Comparison of ENCODE assay signal across 9 cellular contexts in the genomic region with DNA sequence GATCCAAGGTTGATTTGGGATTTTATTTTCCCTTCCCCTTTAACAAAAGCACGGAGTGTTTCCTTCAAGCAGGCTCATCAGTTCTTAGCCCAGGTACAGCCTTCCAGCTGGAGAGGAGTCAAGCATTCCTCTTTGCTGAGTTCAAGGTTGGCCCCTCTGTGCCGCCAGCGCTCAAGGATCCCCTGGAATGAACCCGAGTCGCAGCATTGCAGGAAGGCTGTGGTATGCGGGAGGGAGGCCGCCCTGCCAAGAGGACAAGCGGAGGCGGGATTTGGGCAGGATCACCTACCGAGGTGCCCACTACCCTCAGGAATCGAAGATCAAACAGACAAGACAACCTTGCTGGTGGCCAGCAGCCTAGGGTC. TPM values are rescaled to one million over a fixed set of nuclear protein-coding genes. Genes with fewer than 3 reads are reported as not detected.
DNase-seq lines count a peak whose midpoint lies in the region; ATAC-seq and TF ChIP-seq lines count a peak whose summit lies in the region.
"Had no signal": no experiment of that assay in that cellular context is flagged by ENCODE, and none has a peak within 500 bp of the region (broad histone marks: within the 10 kb centered on the region; RNA-seq: fewer than 3 reads in every experiment).

No MANE protein-coding gene starts in this region.

- CTCF ChIA-PET in SK-N-SH (lab: Yijun Ruan, JAX): interaction anchor here (1.0 kb wide), 1 partner anchor 18 kb away, joined by 3 read pairs; no protein-coding TSS in a partner anchor

- TF ChIP-seq POLR2A in vagina (IDR thresholded peaks at IDR 0.05): no peak

- no peak for DNase-seq in SK-N-SH
- DNase-seq in fibroblast of pulmonary artery (ENCODE audit: low read depth): peak; percentile 73
- DNase-seq in omental fat pad (ENCODE audit: low spot score): no peak
- DNase-seq in vagina (ENCODE audit: extremely low spot score in 2 of 2): peak in 1 of 2 donors; percentile 94
- DNase-seq in activated effector memory CD4-positive, alpha-beta T cell treated with Interleukin-2 at 50 U/mL for 16 hours: no peak
- DNase-seq: activated CD4-positive, alpha-beta T cell treated with anti-CD3 and anti-CD28 coated beads, Interleukin-2, amount 50 U/mL, for 1 hour; activated naive CD8-positive, alpha-beta T cell treated with anti-CD3 and anti-CD28 coated beads, Interleukin-2, amount 50 U/mL, for 24 hours had no signal

- H3K36me3 ChIP-seq in SK-N-SH (replicated peaks in 1 of 2; ENCODE audit: control insufficient read depth in 1 of 2, insufficient read depth in 2 of 2, low read length in 1 of 2) (no peaks in the 10 kb centered on the region), vagina (no peaks in the 10 kb centered on the region)

- no peaks in the 10 kb centered on the region for H4K20me1 ChIP-seq in SK-N-SH (ENCODE audit: insufficient read depth)

- H3K9me2 ChIP-seq in SK-N-SH: no peaks in the 10 kb centered on the region

- TF ChIP-seq RAD21 in SK-N-SH (IDR thresholded peaks at IDR 0.05; ENCODE audit: low read length): no peak

- 69% methylated on average over 6 of the region's 11 CpGs for WGBS in SK-N-SH (ENCODE audit: low lambda C conversion rate)

- H3K27me3 ChIP-seq in SK-N-SH (ENCODE audit: insufficient read depth) (no peaks in the 10 kb centered on the region), vagina (no peaks in the 10 kb centered on the region)

- no peak for TF ChIP-seq EP300 in SK-N-SH (IDR thresholded peaks at IDR 0.05; ENCODE audit: borderline replicate concordance in 1 of 2, low read depth in 1 of 2, low read length in 1 of 2)

- TF ChIP-seq CTCF in SK-N-SH (IDR thresholded peaks at IDR 0.05) (no peak), fibroblast of pulmonary artery (IDR thresholded peaks at IDR 0.05; ENCODE audit: low read length, missing control alignments) (no peak), omental fat pad (IDR thresholded peaks at IDR 0.05) (no peak), vagina (IDR thresholded peaks at IDR 0.05) (no peak)

- no peak overlapping the region for H2AFZ ChIP-seq in SK-N-SH (ENCODE audit: low read depth)

- no peaks in the 10 kb centered on the region for H3F3A ChIP-seq in SK-N-SH (replicated peaks; ENCODE audit: insufficient read depth)

- H3K4me2 ChIP-seq in SK-N-SH: no peak overlapping the region

- POLR2A ChIA-PET in SK-N-SH (lab: Yijun Ruan, JAX): no interaction called here

- intact Hi-C loops in vagina (cut with DNase I): no loop called here

- H3K4me3 ChIP-seq in SK-N-SH (ENCODE audit: low read depth in 2 of 2, low read length in 1 of 2) (no peak overlapping the region), fibroblast of pulmonary artery (replicated peaks; ENCODE audit: low read depth, low read length) (no peak overlapping the region), vagina (no peak overlapping the region)

- H3K4me1 ChIP-seq in SK-N-SH (ENCODE audit: control insufficient read depth in 1 of 2, insufficient read depth in 2 of 2, low read depth in 1 of 2, low read length in 1 of 2) (peaks cover 0 to 14% of the 10 kb centered on the region in 2 experiments; a peak in 1 of 4 replicates), vagina (peaks cover 27% of the 10 kb centered on the region)

- H3K79me2 ChIP-seq in SK-N-SH (ENCODE audit: insufficient read depth): no peaks in the 10 kb centered on the region

- H3K9me3 ChIP-seq in SK-N-SH (no peaks in the 10 kb centered on the region), vagina (no peaks in the 10 kb centered on the region)

- H3K27ac ChIP-seq in SK-N-SH (ENCODE audit: low read depth in 2 of 2, low read length in 1 of 2): no peak overlapping the region
- H3K27ac ChIP-seq in vagina: peak overlapping the region; percentile 81

- no peak overlapping the region for H3K9ac ChIP-seq in SK-N-SH

- ATAC-seq in omental fat pad (ENCODE audit: low FRiP score) (peak; percentile 78), HG02642 (IDR thresholded peaks at IDR 0.05; ENCODE audit: poor library complexity, unreplicated experiment) (no peak), HG03095 (IDR thresholded peaks at IDR 0.05; ENCODE audit: unreplicated experiment) (no peak)
- ATAC-seq: activated naive CD8-positive, alpha-beta T cell treated with anti-CD3 and anti-CD28 coated beads, Interleukin-2, amount 50 U/mL, for 24 hours had no signal

TF ChIP-seq in SK-N-SH, 30 proteins besides CTCF, POLR2A, EP300 and RAD21:
- TF ChIP-seq, protein P1, sequence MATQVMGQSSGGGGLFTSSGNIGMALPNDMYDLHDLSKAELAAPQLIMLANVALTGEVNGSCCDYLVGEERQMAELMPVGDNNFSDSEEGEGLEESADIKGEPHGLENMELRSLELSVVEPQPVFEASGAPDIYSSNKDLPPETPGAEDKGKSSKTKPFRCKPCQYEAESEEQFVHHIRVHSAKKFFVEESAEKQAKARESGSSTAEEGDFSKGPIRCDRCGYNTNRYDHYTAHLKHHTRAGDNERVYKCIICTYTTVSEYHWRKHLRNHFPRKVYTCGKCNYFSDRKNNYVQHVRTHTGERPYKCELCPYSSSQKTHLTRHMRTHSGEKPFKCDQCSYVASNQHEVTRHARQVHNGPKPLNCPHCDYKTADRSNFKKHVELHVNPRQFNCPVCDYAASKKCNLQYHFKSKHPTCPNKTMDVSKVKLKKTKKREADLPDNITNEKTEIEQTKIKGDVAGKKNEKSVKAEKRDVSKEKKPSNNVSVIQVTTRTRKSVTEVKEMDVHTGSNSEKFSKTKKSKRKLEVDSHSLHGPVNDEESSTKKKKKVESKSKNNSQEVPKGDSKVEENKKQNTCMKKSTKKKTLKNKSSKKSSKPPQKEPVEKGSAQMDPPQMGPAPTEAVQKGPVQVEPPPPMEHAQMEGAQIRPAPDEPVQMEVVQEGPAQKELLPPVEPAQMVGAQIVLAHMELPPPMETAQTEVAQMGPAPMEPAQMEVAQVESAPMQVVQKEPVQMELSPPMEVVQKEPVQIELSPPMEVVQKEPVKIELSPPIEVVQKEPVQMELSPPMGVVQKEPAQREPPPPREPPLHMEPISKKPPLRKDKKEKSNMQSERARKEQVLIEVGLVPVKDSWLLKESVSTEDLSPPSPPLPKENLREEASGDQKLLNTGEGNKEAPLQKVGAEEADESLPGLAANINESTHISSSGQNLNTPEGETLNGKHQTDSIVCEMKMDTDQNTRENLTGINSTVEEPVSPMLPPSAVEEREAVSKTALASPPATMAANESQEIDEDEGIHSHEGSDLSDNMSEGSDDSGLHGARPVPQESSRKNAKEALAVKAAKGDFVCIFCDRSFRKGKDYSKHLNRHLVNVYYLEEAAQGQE (IDR thresholded peaks at IDR 0.05; ENCODE audit: low read depth, low read length): no peak
- TF ChIP-seq, protein P2, sequence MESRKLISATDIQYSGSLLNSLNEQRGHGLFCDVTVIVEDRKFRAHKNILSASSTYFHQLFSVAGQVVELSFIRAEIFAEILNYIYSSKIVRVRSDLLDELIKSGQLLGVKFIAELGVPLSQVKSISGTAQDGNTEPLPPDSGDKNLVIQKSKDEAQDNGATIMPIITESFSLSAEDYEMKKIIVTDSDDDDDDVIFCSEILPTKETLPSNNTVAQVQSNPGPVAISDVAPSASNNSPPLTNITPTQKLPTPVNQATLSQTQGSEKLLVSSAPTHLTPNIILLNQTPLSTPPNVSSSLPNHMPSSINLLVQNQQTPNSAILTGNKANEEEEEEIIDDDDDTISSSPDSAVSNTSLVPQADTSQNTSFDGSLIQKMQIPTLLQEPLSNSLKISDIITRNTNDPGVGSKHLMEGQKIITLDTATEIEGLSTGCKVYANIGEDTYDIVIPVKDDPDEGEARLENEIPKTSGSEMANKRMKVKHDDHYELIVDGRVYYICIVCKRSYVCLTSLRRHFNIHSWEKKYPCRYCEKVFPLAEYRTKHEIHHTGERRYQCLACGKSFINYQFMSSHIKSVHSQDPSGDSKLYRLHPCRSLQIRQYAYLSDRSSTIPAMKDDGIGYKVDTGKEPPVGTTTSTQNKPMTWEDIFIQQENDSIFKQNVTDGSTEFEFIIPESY (IDR thresholded peaks at IDR 0.05; ENCODE audit: borderline replicate concordance, low read depth): no peak
- TF ChIP-seq FOXM1 (IDR thresholded peaks at IDR 0.05; ENCODE audit: low read depth) (no peak), FOSL2 (IDR thresholded peaks at IDR 0.05; ENCODE audit: borderline replicate concordance, low read depth) (no peak), RXRA (IDR thresholded peaks at IDR 0.05; ENCODE audit: borderline replicate concordance, low read depth) (no peak; the same call in 1 of the 2 replicates), NFIC (IDR thresholded peaks at IDR 0.05; ENCODE audit: borderline replicate concordance) (peak; percentile 50), MEF2A (IDR thresholded peaks at IDR 0.05; ENCODE audit: borderline replicate concordance, low read depth) (no peak), TCF12 (IDR thresholded peaks at IDR 0.05) (peak; percentile 17; the same call in 1 of the 2 replicates), TEAD4 (IDR thresholded peaks at IDR 0.05; ENCODE audit: borderline replicate concordance, insufficient read depth) (0 out of 2 replicates have a peak, but pooled peaks have one; percentile 26), ELF1 (IDR thresholded peaks at IDR 0.05) (no peak), MXI1 (IDR thresholded peaks at IDR 0.05; ENCODE audit: low read depth, low read length) (no peak)
- TF ChIP-seq, protein P3, sequence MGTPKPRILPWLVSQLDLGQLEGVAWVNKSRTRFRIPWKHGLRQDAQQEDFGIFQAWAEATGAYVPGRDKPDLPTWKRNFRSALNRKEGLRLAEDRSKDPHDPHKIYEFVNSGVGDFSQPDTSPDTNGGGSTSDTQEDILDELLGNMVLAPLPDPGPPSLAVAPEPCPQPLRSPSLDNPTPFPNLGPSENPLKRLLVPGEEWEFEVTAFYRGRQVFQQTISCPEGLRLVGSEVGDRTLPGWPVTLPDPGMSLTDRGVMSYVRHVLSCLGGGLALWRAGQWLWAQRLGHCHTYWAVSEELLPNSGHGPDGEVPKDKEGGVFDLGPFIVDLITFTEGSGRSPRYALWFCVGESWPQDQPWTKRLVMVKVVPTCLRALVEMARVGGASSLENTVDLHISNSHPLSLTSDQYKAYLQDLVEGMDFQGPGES (IDR thresholded peaks at IDR 0.05; ENCODE audit: low read depth, low read length): no peak

RNA-seq across cellular contexts. Expression of a gene that starts 53.9 kb away (rescaled TPM):
- 9.1 and 19.0 TPM in 2 replicates for polyA plus RNA-seq in SK-N-SH (2012; rRNA removed)
- polyA plus RNA-seq in SK-N-SH (2012; cell fraction: cytosol; rRNA removed): 14.3 and 16.0 TPM in 2 replicates
- polyA plus RNA-seq in SK-N-SH (2012; cell fraction: nucleus; rRNA removed): 61.3 and 99.7 TPM in 2 replicates
- total RNA-seq in omental fat pad (10 to 100 TPM; 53.4 to 85.3 (median 71.9) TPM), vagina (120 TPM)
